In genomic region chr6:163342571-163343539, GRCh38 we compare ENCODE assay signal across 18 cellular contexts.
"Had no signal": no experiment of that assay in that cellular context is flagged by ENCODE, and none has a peak within 500 bp of the region (broad histone marks: within the 10 kb centered on the region; RNA-seq: fewer than 3 reads in every experiment).

No MANE protein-coding gene starts in this region.

- H3K27me3 ChIP-seq: esophagus muscularis mucosa, spleen, thyroid gland, upper lobe of right lung had no signal

- ATAC-seq: upper lobe of right lung had no signal

- H3K9me3 ChIP-seq: esophagus muscularis mucosa, spleen, thyroid gland, upper lobe of right lung had no signal

- H3K4me1 ChIP-seq: thyroid gland had no signal

- H3K4me3 ChIP-seq: esophagus muscularis mucosa, spleen, thyroid gland, upper lobe of right lung had no signal

- H3K36me3 ChIP-seq: esophagus muscularis mucosa, spleen, thyroid gland, upper lobe of right lung had no signal

- DNase-seq: activated B cell treated with CpG ODN at 0.5 μM for 24 hours; activated CD4-positive, alpha-beta T cell treated with anti-CD3 and anti-CD28 coated beads for 4 hours; activated CD4-positive, alpha-beta T cell treated with anti-CD3 and anti-CD28 coated beads, Interleukin-2, amount 50 U/mL, for 48 hours; activated naive CD4-positive, alpha-beta T cell treated with Interleukin-2 at 50 U/mL for 16 hours; activated naive CD8-positive, alpha-beta T cell treated with anti-CD3 and anti-CD28 coated beads for 36 hours; activated T-cell treated with anti-CD3 and anti-CD28 coated beads, Interleukin-2, amount 50 U/mL, for 48 hours; dermis blood vessel endothelial cell; effector memory CD4-positive, alpha-beta T cell; hippocampal formation; spleen; stimulated activated CD4-positive, alpha-beta T cell treated with anti-CD3 and anti-CD28 coated beads, Interleukin-4, amount 100 ng/mL, for 1 hour; stimulated activated naive CD4-positive, alpha-beta T cell; T1000; thyroid gland; upper lobe of right lung had no signal

- FAIRE-seq: bronchial epithelial cell, frontal cortex had no signal

- H3K27ac ChIP-seq: esophagus muscularis mucosa, thyroid gland, upper lobe of right lung had no signal
